ENCODE assay signal across 10 cellular contexts in the genomic region with DNA sequence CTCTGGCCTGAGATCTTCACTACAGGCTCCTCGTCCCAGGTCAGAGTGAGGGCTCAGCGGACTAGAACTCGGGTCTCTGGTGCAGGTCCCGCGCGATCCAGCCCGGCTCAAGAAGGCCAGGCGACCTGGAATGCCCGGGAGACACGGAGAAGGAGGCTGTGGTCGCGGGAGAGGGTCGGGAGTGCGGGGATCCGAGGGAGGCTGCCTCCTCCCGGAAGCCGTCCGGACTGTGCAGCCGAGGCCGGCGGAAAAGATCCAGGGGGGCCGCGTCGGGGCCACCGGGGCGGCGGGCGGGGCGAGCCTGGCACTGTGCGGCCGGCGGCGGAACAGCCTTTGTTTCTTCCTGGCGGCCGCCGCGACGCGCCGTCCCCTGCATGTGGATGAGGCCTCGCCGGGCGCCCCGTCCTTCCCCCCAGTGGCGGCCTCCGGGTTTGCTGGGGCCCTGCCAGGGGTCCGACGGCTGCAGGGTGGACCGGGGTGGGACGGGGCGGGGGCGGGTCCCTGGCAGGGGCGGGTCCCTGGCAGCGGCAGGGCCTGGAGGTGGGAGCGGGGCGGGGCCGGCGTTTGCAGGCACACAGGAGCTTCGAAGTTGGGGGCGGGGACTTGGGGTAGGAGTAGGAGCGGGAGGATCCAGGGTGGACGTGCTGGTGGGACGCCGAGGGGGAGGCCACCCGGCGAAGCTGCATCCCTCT. TPM values are rescaled to one million over a fixed set of nuclear protein-coding genes. Genes with fewer than 3 reads are reported as not detected.
DNase-seq lines count a peak whose midpoint lies in the region; ATAC-seq and TF ChIP-seq lines count a peak whose summit lies in the region.
"Had no signal": no experiment of that assay in that cellular context is flagged by ENCODE, and none has a peak within 500 bp of the region (broad histone marks: within the 10 kb centered on the region; RNA-seq: fewer than 3 reads in every experiment).

No MANE protein-coding gene starts in this region.

- H3K4me1 Mint-ChIP-seq in naive B cell, result peaks cover 9 to 16% (median 15%) of the 10 kb centered on the region in 3 donors

- H3K4me3 ChIP-seq in BE2C (ENCODE audit: low read depth, low read length), result no peak overlapping the region
- H3K4me3 ChIP-seq in colonic mucosa, result peak overlapping the region; percentile 30

- H3K9ac ChIP-seq in colonic mucosa (ENCODE audit: low read depth in 2 of 2, low read length in 2 of 2), result no peak overlapping the region

- H3K9me3 Mint-ChIP-seq in naive B cell, result peaks cover 13 to 34% (median 26%) of the 10 kb centered on the region in 7 donors

- peaks cover 26% of the 10 kb centered on the region for H3K27me3 ChIP-seq in BE2C
- H3K27me3 ChIP-seq in colonic mucosa, result peaks cover 37% of the 10 kb centered on the region

- H3K27me3 Mint-ChIP-seq in naive B cell, result peaks cover 60 to 77% (median 71%) of the 10 kb centered on the region in 3 donors

- no peaks in the 10 kb centered on the region for H3K36me3 ChIP-seq in BE2C
- H3K36me3 ChIP-seq in colonic mucosa, result no peaks in the 10 kb centered on the region

- H3K4me1 ChIP-seq in BE2C (no peaks in the 10 kb centered on the region), colonic mucosa (peaks cover 4% of the 10 kb centered on the region)

- peak overlapping the region in 7 of 8 donors; percentile 9 to 87 (median 75) for H3K4me3 Mint-ChIP-seq in naive B cell

- H3K36me3 Mint-ChIP-seq in naive B cell, result peaks cover 7 to 17% of the 10 kb centered on the region in 2 donors

- peak overlapping the region in 3 of 6 donors; percentile 37 to 86 (median 52) for H3K27ac Mint-ChIP-seq in naive B cell

- intact Hi-C loops in colonic mucosa (cut with DNase I), result no loop called here

- H3K27ac ChIP-seq in colonic mucosa, result no peak overlapping the region

- H3K9me3 ChIP-seq in BE2C (peaks cover 6% of the 10 kb centered on the region), colonic mucosa (no peaks in the 10 kb centered on the region)

- TF ChIP-seq CTCF in BE2C (IDR thresholded peaks at IDR 0.05; ENCODE audit: low read depth, low read length), result no peak
- no peak for TF ChIP-seq CTCF in colonic mucosa (IDR thresholded peaks at IDR 0.05)

- ATAC-seq in naive B cell (ENCODE audit: low read depth in 2 of 2), result peak; percentile 27 to 57
- ATAC-seq in GM21576 (IDR thresholded peaks at IDR 0.05; ENCODE audit: unreplicated experiment), result no peak

- DNase-seq in BE2C, result peak; percentile 18
- peak; percentile 70 for DNase-seq in HuH-7.5 (ENCODE audit: low spot score)
- peak; percentile 43 for DNase-seq in colonic mucosa
- DNase-seq in naive B cell, result no peak
- DNase-seq in NCI-H1092 treated with DMSO at 0.1 percent for 48 hours (lab: John Stamatoyannopoulos, UW), result no peak
- no peak for DNase-seq in effector CD4-positive, alpha-beta T cell
- DNase-seq in NOMO-1 treated with dmso at 0.1 percent for 144 hours (lab: John Stamatoyannopoulos, UW; ENCODE audit: unreplicated experiment), result no peak

RNA-seq across cellular contexts. Expression of a gene that starts 1.0 kb away (rescaled TPM):
- not detected for polyA plus RNA-seq in BE2C (2012; ENCODE audit: insufficient read depth, insufficient read length, low read depth)
- not detected for total RNA-seq in colonic mucosa
- polyA plus RNA-seq in naive B cell (ENCODE audit: low read depth in 6 of 6), result not detected
- total RNA-seq: OCI-LY7 had no signal
- polyA plus RNA-seq: neural cell had no signal

RNA-seq across cellular contexts. Expression of a gene that starts 32.6 kb away (rescaled TPM):
- polyA plus RNA-seq in BE2C (2012; ENCODE audit: insufficient read depth, insufficient read length, low read depth), result 152 TPM
- total RNA-seq in colonic mucosa, result 10 to 100 TPM; 14.6 to 16.5 TPM
- polyA plus RNA-seq in naive B cell (ENCODE audit: low read depth in 6 of 6), result not detected
- total RNA-seq: OCI-LY7 had no signal

Comparison
In these comparisons a context has a peak if more than half of its experiments do, and no peak if none do; other contexts are left out.
1. DNase-seq: peak in BE2C (single experiment), HuH-7.5 (single experiment) and colonic mucosa (single experiment); none in naive B cell (single experiment), NCI-H1092 treated with DMSO at 0.1 percent for 48 hours (single experiment), effector CD4-positive, alpha-beta T cell (single experiment) and NOMO-1 treated with dmso at 0.1 percent for 144 hours (single experiment).